In genomic region chr1:181910905-181911304, GRCh38 we compare ENCODE assay signal across 16 cellular contexts.
A peak's percentile ranks its signal among the peaks of the same experiment; 100 is the strongest.
DNase-seq lines count a peak whose midpoint lies in the region; ATAC-seq, FAIRE-seq and TF ChIP-seq lines count a peak whose summit lies in the region.
"Had no signal": no experiment of that assay in that cellular context is flagged by ENCODE, and none has a peak within 500 bp of the region (broad histone marks: within the 10 kb centered on the region; RNA-seq: fewer than 3 reads in every experiment).

No MANE protein-coding gene starts in this region.

- H3K79me2 ChIP-seq in Karpas-422 (ENCODE audit: low read length) (no peaks in the 10 kb centered on the region), HepG2 (ENCODE audit: insufficient read depth, low read length) (no peaks in the 10 kb centered on the region)

- H3K4me1 ChIP-seq in Karpas-422 (ENCODE audit: low read length) (no peaks in the 10 kb centered on the region), HepG2 (ENCODE audit: insufficient read depth, low read length) (no peaks in the 10 kb centered on the region)

- no peak for TF ChIP-seq RAD21 in HepG2 (CRISPR knock-in tag; IDR thresholded peaks at IDR 0.05)

- intact Hi-C loops in HepG2 (cut with micrococcal nuclease; ENCODE audit: unreplicated experiment): no loop called here

- TF ChIP-seq POLR2A in HepG2 (IDR thresholded peaks at IDR 0.05; ENCODE audit: insufficient read depth in 1 of 2, low read depth in 2 of 2, low read length in 2 of 2): no peak

- no peak overlapping the region for H2AFZ ChIP-seq in Karpas-422 (ENCODE audit: low read length)
- no peak overlapping the region for H2AFZ ChIP-seq in HepG2 (ENCODE audit: low read length)

- H3K4me3 ChIP-seq in Karpas-422 (ENCODE audit: low read length): no peak overlapping the region
- H3K4me3 ChIP-seq in HepG2 (replicated peaks in 1 of 3; ENCODE audit: insufficient read depth in 1 of 3, low read depth in 2 of 3, low read length in 3 of 3): no peak overlapping the region
- H3K4me3 ChIP-seq: GM12878, mucosa of descending colon, ovary, smooth muscle cell had no signal

- TF ChIP-seq CTCF in VCaP (conservative IDR thresholded peaks at IDR 0.05) (peak; percentile 40; the same call in 1 of the 2 replicates), HepG2 (CRISPR knock-in tag; IDR thresholded peaks at IDR 0.05) (peak; percentile 39)

- no peak overlapping the region for H3K9ac ChIP-seq in Karpas-422 (ENCODE audit: low read length)
- no peak overlapping the region for H3K9ac ChIP-seq in HepG2 (ENCODE audit: insufficient read depth, low read depth, low read length)

- WGBS in HepG2 (ENCODE audit: low lambda C conversion rate): 0% methylated on average over 2 of the region's 2 CpGs

- no peaks in the 10 kb centered on the region for H3K9me2 ChIP-seq in Karpas-422 (replicated peaks; ENCODE audit: insufficient read depth, low read length)

- BruUV-seq in HepG2 (replicated peaks; lab: Mats Ljungman, UMichigan): no TSS peak

- H3K4me2 ChIP-seq in Karpas-422 (ENCODE audit: low read depth, low read length, poor library complexity, severe bottlenecking) (no peak overlapping the region), HepG2 (ENCODE audit: low read depth, low read length) (no peak overlapping the region)
- H3K4me2 ChIP-seq: smooth muscle cell had no signal

- CTCF ChIA-PET in HepG2 (lab: Yijun Ruan, JAX; ENCODE audit: low intra/inter-chr PET ratio, low total read pairs): no interaction called here

- POLR2A ChIA-PET in HepG2 (lab: Yijun Ruan, JAX): no interaction called here

- no peaks in the 10 kb centered on the region for H3K9me3 ChIP-seq in Karpas-422 (ENCODE audit: low read length)
- H3K9me3 ChIP-seq in HepG2 (ENCODE audit: low read length): no peaks in the 10 kb centered on the region
- H3K9me3 ChIP-seq: mucosa of descending colon, ovary had no signal

- no peak for FAIRE-seq in HepG2 (lab: Jason Lieb, UNC)
- FAIRE-seq: GM12878 had no signal

- H3K36me3 ChIP-seq in Karpas-422 (ENCODE audit: insufficient read depth, low read length) (no peaks in the 10 kb centered on the region), HepG2 (replicated peaks in 1 of 2; ENCODE audit: control insufficient read depth in 1 of 2, insufficient read depth in 2 of 2, low read length in 2 of 2) (no peaks in the 10 kb centered on the region)
- H3K36me3 ChIP-seq: ovary had no signal

- ATAC-seq in HepG2 (peak; percentile 38; the same call in 1 of the 3 replicates), GM21423 (IDR thresholded peaks at IDR 0.05; ENCODE audit: unreplicated experiment) (no peak)
- ATAC-seq: GM12878, mucosa of descending colon had no signal

- DNase-seq in ELR (ENCODE audit: low read depth) (peak; percentile 0), Karpas-422 (peak; percentile 48), HepG2 (ENCODE audit: low spot score) (no peak), DMS79 treated with DMSO at 0.1 percent for 48 hours (lab: John Stamatoyannopoulos, UW) (no peak), NCI-H774 (lab: John Stamatoyannopoulos, UW) (no peak)
- DNase-seq: activated effector memory CD4-positive, alpha-beta T cell treated with anti-CD3 and anti-CD28 coated beads, Interleukin-2, amount 50 U/mL, for 16 hours; anterior cingulate cortex; cortex of kidney; kidney glomerular epithelial cell; mucosa of descending colon; NCI-H2029; ovary had no signal

- in situ Hi-C loops in HepG2 (cut with HindIII; ENCODE audit: extremely low pct_ligation_motif_present, low pct_unique_long_range_greater_than_20kb): no loop called here

- H3K27ac ChIP-seq in Karpas-422 (ENCODE audit: low read length) (no peak overlapping the region), VCaP (no peak overlapping the region), HepG2 (ENCODE audit: extremely low read length, insufficient read depth, low read length) (no peak overlapping the region)
- H3K27ac ChIP-seq: ovary had no signal

- H4K20me1 ChIP-seq in Karpas-422 (ENCODE audit: insufficient read depth, low read depth, low read length) (no peaks in the 10 kb centered on the region), HepG2 (ENCODE audit: insufficient read depth, low read length) (no peaks in the 10 kb centered on the region)

- TF ChIP-seq EP300 in HepG2 (IDR thresholded peaks at IDR 0.05; ENCODE audit: low read depth in 2 of 2, low read length in 2 of 2) (no peak), HepG2 (CRISPR knock-in tag; IDR thresholded peaks at IDR 0.05; ENCODE audit: borderline replicate concordance) (no peak)

- H3K27me3 ChIP-seq in Karpas-422 (ENCODE audit: low read length) (no peaks in the 10 kb centered on the region), HepG2 (ENCODE audit: control insufficient read depth in 1 of 2, insufficient read depth in 2 of 2, low read length in 2 of 2) (no peaks in the 10 kb centered on the region; a peak in 1 of 5 replicates)
- H3K27me3 ChIP-seq: ovary had no signal

TF ChIP-seq in HepG2, 621 proteins besides CTCF, POLR2A, EP300 and RAD21:
- TF ChIP-seq FOXA1 (IDR thresholded peaks at IDR 0.05) (no peak), FOXA1 (CRISPR knock-in tag; IDR thresholded peaks at IDR 0.05) (peak; percentile 72), ZNF607 (CRISPR knock-in tag; IDR thresholded peaks at IDR 0.05; ENCODE audit: borderline replicate concordance) (no peak), ZBTB14 (CRISPR knock-in tag; IDR thresholded peaks at IDR 0.05) (no peak), ZHX1 (CRISPR knock-in tag; IDR thresholded peaks at IDR 0.05; ENCODE audit: low read depth) (no peak), FOXA3 (CRISPR knock-in tag; IDR thresholded peaks at IDR 0.05) (peak; percentile 49; the same call in 1 of the 2 replicates)
TF ChIP-seq in HepG2: peak in this region for 2.

Comparison
In these comparisons a context has a peak if more than half of its experiments do, and no peak if none do; other contexts are left out.
1. DNase-seq: peak in ELR (single experiment) and Karpas-422 (single experiment); none in HepG2 (single experiment), DMS79 treated with DMSO at 0.1 percent for 48 hours (single experiment) and NCI-H774 (single experiment).